In genomic region chr14:59251811-59252771, GRCh38 we compare ENCODE assay signal across 17 cellular contexts.
DNase-seq lines count a peak whose midpoint lies in the region; ATAC-seq, FAIRE-seq and TF ChIP-seq lines count a peak whose summit lies in the region.
"Had no signal": no experiment of that assay in that cellular context is flagged by ENCODE, and none has a peak within 500 bp of the region (broad histone marks: within the 10 kb centered on the region; RNA-seq: fewer than 3 reads in every experiment).

No MANE protein-coding gene starts in this region.

- H3K4me3 Mint-ChIP-seq in GM23338: no peak overlapping the region
- no peak overlapping the region for H3K4me3 Mint-ChIP-seq in astrocyte (ENCODE audit: unreplicated experiment)
- H3K4me3 Mint-ChIP-seq: activated naive CD8-positive, alpha-beta T cell treated with anti-CD3 and anti-CD28 coated beads for 36 hours; dendritic cell treated with granulocyte-macrophage colony-stimulating factor and Interleukin-4, amounts not matched to agents 40 ng/mL and 50 ng/mL, for 4 days; stimulated activated naive B cell treated with anti-CD40 and anti-IgM and Interleukin-4, amounts not matched to agents 10 μg/mL and 1 μg/mL and 100 μg/mL, for 72 hours had no signal

- H3K23ac ChIP-seq in mesenchymal stem cell (ENCODE audit: low read length in 2 of 2): no peak overlapping the region

- H4K91ac ChIP-seq in mesenchymal stem cell (ENCODE audit: low read length): no peak overlapping the region

- FAIRE-seq in astrocyte (lab: Jason Lieb, UNC): peak; percentile 58

- no peak overlapping the region for H2BK120ac ChIP-seq in mesenchymal stem cell (ENCODE audit: low read depth, low read length)

- DNase-seq in ACHN (peak; percentile 26), GM23338 (ENCODE audit: low spot score) (peak; percentile 33), astrocyte (ENCODE audit: low read depth) (peak; percentile 94), mesenchymal stem cell (peak; percentile 50), NCI-H2107 (lab: John Stamatoyannopoulos, UW) (no peak), NCI-H1048 (lab: John Stamatoyannopoulos, UW) (no peak), aorta (no peak)
- DNase-seq: activated CD8-positive, alpha-beta memory T cell treated with anti-CD3 and anti-CD28 coated beads, Interleukin-2, amount 50 U/mL, for 4 hours; activated naive CD8-positive, alpha-beta T cell treated with anti-CD3 and anti-CD28 coated beads for 36 hours; BE2C; DND-41; mucosa of descending colon; NCI-H1105 treated with DMSO at 0.1 percent for 48 hours; stimulated activated CD4-positive, alpha-beta T cell treated with anti-CD3 and anti-CD28 coated beads, Interleukin-4, amount 100 ng/mL, for 4 hours; stimulated activated naive B cell treated with anti-CD40 and anti-IgM and Interleukin-4, amounts not matched to agents 10 μg/mL and 1 μg/mL and 100 μg/mL, for 72 hours had no signal

- peak overlapping the region; percentile 27 for H4K8ac ChIP-seq in mesenchymal stem cell (ENCODE audit: low read length)

- H3K9me3 ChIP-seq in astrocyte (ENCODE audit: insufficient read depth, low read depth, low read length) (no peaks in the 10 kb centered on the region), mesenchymal stem cell (ENCODE audit: control insufficient read depth, low read length) (no peaks in the 10 kb centered on the region), aorta (ENCODE audit: control insufficient read depth, low read length) (no peaks in the 10 kb centered on the region)
- H3K9me3 ChIP-seq: BE2C, mucosa of descending colon had no signal

- no peak overlapping the region for H2BK15ac ChIP-seq in mesenchymal stem cell (ENCODE audit: low read depth, poor library complexity, severe bottlenecking)

- in situ Hi-C loops in ACHN (cut with HindIII; ENCODE audit: low pct_ligation_motif_present, low pct_unique_long_range_greater_than_20kb, low sequenced_read_pairs): no loop called here

- peak overlapping the region in 1 of 2 experiments; percentile 67 for H3K14ac ChIP-seq in mesenchymal stem cell (ENCODE audit: low read length in 2 of 2)

- peaks cover 25% of the 10 kb centered on the region for H3K79me2 ChIP-seq in GM23338 (replicated peaks; ENCODE audit: insufficient read depth)
- H3K79me2 ChIP-seq in astrocyte (ENCODE audit: insufficient read depth, low read length): peaks cover 17% of the 10 kb centered on the region

- H3K4me3 ChIP-seq in GM23338 (no peak overlapping the region), astrocyte (ENCODE audit: insufficient read depth, low read depth, low read length) (no peak overlapping the region), mesenchymal stem cell (ENCODE audit: insufficient read depth in 1 of 2, low read depth in 1 of 2, low read length in 2 of 2) (no peak overlapping the region), aorta (ENCODE audit: low read length in 2 of 2) (no peak overlapping the region)
- H3K4me3 ChIP-seq: mucosa of descending colon had no signal

- H3K27ac Mint-ChIP-seq in GM23338 (0 out of 2 replicates have a peak overlapping the region, but pooled peaks have one; percentile 36), astrocyte (ENCODE audit: unreplicated experiment) (peak overlapping the region; percentile 1)
- H3K27ac Mint-ChIP-seq: activated naive CD8-positive, alpha-beta T cell treated with anti-CD3 and anti-CD28 coated beads for 36 hours; stimulated activated naive B cell treated with anti-CD40 and anti-IgM and Interleukin-4, amounts not matched to agents 10 μg/mL and 1 μg/mL and 100 μg/mL, for 72 hours had no signal

- H3K27me3 Mint-ChIP-seq in GM23338 (ENCODE audit: insufficient read depth, low read depth, poor library complexity) (peaks cover 2% of the 10 kb centered on the region), astrocyte (ENCODE audit: low read depth, unreplicated experiment) (no peaks in the 10 kb centered on the region)
- H3K27me3 Mint-ChIP-seq: activated naive CD8-positive, alpha-beta T cell treated with anti-CD3 and anti-CD28 coated beads for 36 hours; dendritic cell treated with granulocyte-macrophage colony-stimulating factor and Interleukin-4, amounts not matched to agents 40 ng/mL and 50 ng/mL, for 4 days; stimulated activated naive B cell treated with anti-CD40 and anti-IgM and Interleukin-4, amounts not matched to agents 10 μg/mL and 1 μg/mL and 100 μg/mL, for 72 hours had no signal

- no peak overlapping the region for H3K9ac ChIP-seq in astrocyte (ENCODE audit: low read length)
- peak overlapping the region; percentile 59 for H3K9ac ChIP-seq in mesenchymal stem cell (ENCODE audit: low read length)

- H3F3A ChIP-seq in GM23338 (replicated peaks; ENCODE audit: low read depth): no peaks in the 10 kb centered on the region

- TF ChIP-seq CTCF in GM23338 (conservative IDR thresholded peaks at IDR 0.05; ENCODE audit: low read depth in 2 of 2): no peak
- no peak for TF ChIP-seq CTCF in astrocyte (IDR thresholded peaks at IDR 0.05; ENCODE audit: insufficient read depth, low read depth, low read length)

- H3K36me3 ChIP-seq in GM23338 (ENCODE audit: insufficient read depth): no peaks in the 10 kb centered on the region
- H3K36me3 ChIP-seq in astrocyte (ENCODE audit: insufficient read depth, low read length): no peaks in the 10 kb centered on the region
- H3K36me3 ChIP-seq in mesenchymal stem cell (ENCODE audit: control insufficient read depth in 1 of 2, insufficient read depth in 2 of 2, low read depth in 1 of 2, low read length in 2 of 2): no peaks in the 10 kb centered on the region
- H3K36me3 ChIP-seq in aorta (ENCODE audit: control insufficient read depth in 1 of 2, insufficient read depth in 2 of 2, low read length in 1 of 2): no peaks in the 10 kb centered on the region
- H3K36me3 ChIP-seq: BE2C had no signal

- ATAC-seq in GM23338: peak; percentile 52; the same call in 2 of the 3 replicates
- no peak for ATAC-seq in aorta (ENCODE audit: low FRiP score)
- ATAC-seq in GM18861 (IDR thresholded peaks at IDR 0.05; ENCODE audit: unreplicated experiment): no peak
- ATAC-seq: mucosa of descending colon had no signal

- no peaks in the 10 kb centered on the region; the same call in 1 of the 2 replicates for H3K9me2 ChIP-seq in GM23338 (ENCODE audit: insufficient read depth)

- whole genome bisulfite sequencing in mesenchymal stem cell: 69% methylated on average over 5 of the region's 5 CpGs
- WGBS in aorta, 2 donors: 15 to 26% methylated on average over 5 of the region's 5 CpGs

- no peak overlapping the region for H2BK5ac ChIP-seq in mesenchymal stem cell (ENCODE audit: low read depth, low read length, poor library complexity, severe bottlenecking)

- peak overlapping the region; percentile 31 for H2AK5ac ChIP-seq in mesenchymal stem cell (ENCODE audit: low read length, severe bottlenecking)

- H3K36me3 Mint-ChIP-seq in GM23338 (ENCODE audit: low read depth) (no peaks in the 10 kb centered on the region), astrocyte (ENCODE audit: low read depth, unreplicated experiment) (no peaks in the 10 kb centered on the region)

- H4K20me1 ChIP-seq in GM23338 (replicated peaks; ENCODE audit: insufficient read depth) (no peaks in the 10 kb centered on the region), astrocyte (ENCODE audit: insufficient read depth, low read length) (peaks cover 26% of the 10 kb centered on the region)

- peak overlapping the region in 1 of 2 experiments; percentile 83 for H2BK12ac ChIP-seq in mesenchymal stem cell (ENCODE audit: low read length in 2 of 2)

- H3K27me3 ChIP-seq in GM23338 (ENCODE audit: insufficient read depth): no peaks in the 10 kb centered on the region
- no peaks in the 10 kb centered on the region for H3K27me3 ChIP-seq in astrocyte (ENCODE audit: insufficient read depth, low read length)
- H3K27me3 ChIP-seq in mesenchymal stem cell (ENCODE audit: control insufficient read depth in 1 of 2, insufficient read depth in 1 of 2, low read length in 2 of 2): no peaks in the 10 kb centered on the region
- no peaks in the 10 kb centered on the region for H3K27me3 ChIP-seq in aorta (ENCODE audit: control insufficient read depth in 1 of 2, insufficient read depth in 2 of 2, low read length in 1 of 2)
- H3K27me3 ChIP-seq: BE2C had no signal

- H3K4me1 ChIP-seq in GM23338 (ENCODE audit: insufficient read depth) (peaks cover 24% of the 10 kb centered on the region), astrocyte (ENCODE audit: insufficient read depth, low read length) (peaks cover 26% of the 10 kb centered on the region), mesenchymal stem cell (ENCODE audit: control insufficient read depth, insufficient read depth, low read depth, low read length) (peaks cover 7% of the 10 kb centered on the region), aorta (ENCODE audit: control insufficient read depth in 1 of 2, insufficient read depth in 2 of 2, low read length in 2 of 2) (peaks cover 12 to 26% of the 10 kb centered on the region in 2 donors)

- intact Hi-C loops in aorta (cut with DNase I): loop anchor here (5.0 to 10.0 kb wide), 2 partner anchors 35 to 117 kb away; no protein-coding TSS in a partner anchor

- H3K4me2 ChIP-seq in GM23338 (no peak overlapping the region), astrocyte (ENCODE audit: low read length) (peak overlapping the region; percentile 6), mesenchymal stem cell (ENCODE audit: low read length, poor library complexity, severe bottlenecking) (no peak overlapping the region)

- H3K4me1 Mint-ChIP-seq in GM23338 (peaks cover 38% of the 10 kb centered on the region), astrocyte (ENCODE audit: low read depth, unreplicated experiment) (peaks cover 47% of the 10 kb centered on the region)

- H3K27ac ChIP-seq in GM23338 (ENCODE audit: low read depth) (no peak overlapping the region), astrocyte (ENCODE audit: low read depth, low read length) (no peak overlapping the region), mesenchymal stem cell (ENCODE audit: low read length, poor library complexity, severe bottlenecking) (peak overlapping the region; percentile 10), aorta (ENCODE audit: low read depth in 1 of 2, low read length in 2 of 2) (no peak overlapping the region)

- peak overlapping the region; percentile 48 to 85 for H3K18ac ChIP-seq in mesenchymal stem cell (ENCODE audit: low read depth in 1 of 2, low read length in 2 of 2)

- H3K79me1 ChIP-seq in mesenchymal stem cell (replicated peaks; ENCODE audit: low read length, poor library complexity, severe bottlenecking): peaks cover 16% of the 10 kb centered on the region

- H3K9me3 Mint-ChIP-seq in GM23338 (no peaks in the 10 kb centered on the region), astrocyte (ENCODE audit: unreplicated experiment) (no peaks in the 10 kb centered on the region)
- H3K9me3 Mint-ChIP-seq: activated naive CD8-positive, alpha-beta T cell treated with anti-CD3 and anti-CD28 coated beads for 36 hours; dendritic cell treated with granulocyte-macrophage colony-stimulating factor and Interleukin-4, amounts not matched to agents 40 ng/mL and 50 ng/mL, for 4 days; stimulated activated naive B cell treated with anti-CD40 and anti-IgM and Interleukin-4, amounts not matched to agents 10 μg/mL and 1 μg/mL and 100 μg/mL, for 72 hours had no signal

- H2AFZ ChIP-seq in GM23338 (no peak overlapping the region), astrocyte (ENCODE audit: low read depth, low read length) (no peak overlapping the region), mesenchymal stem cell (ENCODE audit: low read depth, low read length) (no peak overlapping the region)

- H3K4ac ChIP-seq in mesenchymal stem cell (ENCODE audit: low read depth in 1 of 2, low read length in 2 of 2): peak overlapping the region in 1 of 2 experiments; percentile 63

TF ChIP-seq in GM23338, 12 proteins besides CTCF, POLR2A, EP300 and RAD21 (continues in another document):
- TF ChIP-seq STAT1 (IDR thresholded peaks at IDR 0.05; ENCODE audit: unreplicated experiment): no peak

Comparison
In these comparisons a context has a peak if more than half of its experiments do, and no peak if none do; other contexts are left out.
1. DNase-seq: peak in ACHN (single experiment), GM23338 (single experiment), astrocyte (single experiment) and mesenchymal stem cell (single experiment); none in NCI-H2107 (single experiment), NCI-H1048 (single experiment) and aorta (0 of 2).